22 cellular contexts compared by ENCODE assay signal in genomic region chr18:74957588-74958224, GRCh38.
"Had no signal": no experiment of that assay in that cellular context is flagged by ENCODE, and none has a peak within 500 bp of the region (broad histone marks: within the 10 kb centered on the region; RNA-seq: fewer than 3 reads in every experiment).

No MANE protein-coding gene starts in this region.

- H3K9me3 ChIP-seq: neutrophil, ovary, right lobe of liver, transverse colon, vagina had no signal

- H3K4me1 ChIP-seq: foreskin keratinocyte, right lobe of liver, transverse colon, vagina had no signal

- ATAC-seq: activated CD8-positive, alpha-beta T cell treated with anti-CD3 and anti-CD28 coated beads, Interleukin-2, amount 10 ng/mL, durations not matched to agents 7 days and 5 days; foreskin keratinocyte; left lobe of liver; right lobe of liver; stimulated activated effector memory CD8-positive, alpha-beta T cell treated with anti-CD3 and anti-CD28 coated beads, Interleukin-12 subunit alpha, Interleukin-12 subunit beta, amount 100 ng/mL, for 72 hours had no signal

- H3K36me3 ChIP-seq: ovary, transverse colon, vagina had no signal

- H3K27ac ChIP-seq: foreskin keratinocyte, neutrophil, ovary, right lobe of liver, skin epidermis, transverse colon, vagina had no signal

- DNase-seq: activated CD4-positive, alpha-beta T cell treated with anti-CD3 and anti-CD28 coated beads for 1 hour; activated CD4-positive, alpha-beta T cell treated with anti-CD3 and anti-CD28 coated beads, Interleukin-2, amount 50 U/mL, for 1 hour; activated CD8-positive, alpha-beta T cell treated with anti-CD3 and anti-CD28 coated beads, Interleukin-2, amount 10 ng/mL, durations not matched to agents 7 days and 5 days; activated gamma-delta T cell; aorta; caudate nucleus; dermis blood vessel endothelial cell; effector CD8-positive, alpha-beta T cell; erythroblast; foreskin keratinocyte; kidney; mammary epithelial cell; ovary; right lobe of liver; stimulated activated CD4-positive, alpha-beta T cell treated with anti-CD3 and anti-CD28 coated beads, Interleukin-2, amount 100 ng/mL, for 24 hours; T-helper 9 cell; transverse colon had no signal

- H3K4me3 ChIP-seq: ovary, right lobe of liver, skin epidermis, transverse colon, vagina had no signal

- H3K27me3 ChIP-seq: foreskin keratinocyte, neutrophil, ovary, right lobe of liver, transverse colon, vagina had no signal
